1 cellular context compared by ENCODE assay signal in genomic region chr3:133675631-133676335, GRCh38.
TF ChIP-seq lines count a peak whose summit lies in the region.

No MANE protein-coding gene starts in this region.

TF ChIP-seq in HepG2, 621 proteins besides CTCF, POLR2A, EP300 and RAD21 (continued from another document):
- peak; percentile 42; the same call in 1 of the 2 replicates for TF ChIP-seq PATZ1 (CRISPR knock-in tag; IDR thresholded peaks at IDR 0.05)
- no peak; the same call in 1 of the 2 replicates for TF ChIP-seq ZBTB25 (CRISPR knock-in tag; IDR thresholded peaks at IDR 0.05)
- peak; percentile 63 for TF ChIP-seq TBL1XR1 (IDR thresholded peaks at IDR 0.05; ENCODE audit: borderline replicate concordance, low read length, partially characterized antibody)
- peak; percentile 39; the same call in 1 of the 2 replicates for TF ChIP-seq ZNF652 (CRISPR knock-in tag; IDR thresholded peaks at IDR 0.05; ENCODE audit: borderline replicate concordance, low read depth)
- no peak for TF ChIP-seq FOXA1 (IDR thresholded peaks at IDR 0.05)
- peak; percentile 68 for TF ChIP-seq FOXA1 (CRISPR knock-in tag; IDR thresholded peaks at IDR 0.05)
- no peak for TF ChIP-seq RORA (CRISPR knock-in tag; IDR thresholded peaks at IDR 0.05)
- no peak for TF ChIP-seq TBP (CRISPR knock-in tag; IDR thresholded peaks at IDR 0.05)
- no peak for TF ChIP-seq FOXC1 (CRISPR knock-in tag; IDR thresholded peaks at IDR 0.05; ENCODE audit: borderline replicate concordance)
- TF ChIP-seq EED (CRISPR knock-in tag; IDR thresholded peaks at IDR 0.05): no peak
- peak; percentile 97 for TF ChIP-seq HMG20A (CRISPR knock-in tag; IDR thresholded peaks at IDR 0.05; ENCODE audit: borderline replicate concordance)
- TF ChIP-seq, protein P1, sequence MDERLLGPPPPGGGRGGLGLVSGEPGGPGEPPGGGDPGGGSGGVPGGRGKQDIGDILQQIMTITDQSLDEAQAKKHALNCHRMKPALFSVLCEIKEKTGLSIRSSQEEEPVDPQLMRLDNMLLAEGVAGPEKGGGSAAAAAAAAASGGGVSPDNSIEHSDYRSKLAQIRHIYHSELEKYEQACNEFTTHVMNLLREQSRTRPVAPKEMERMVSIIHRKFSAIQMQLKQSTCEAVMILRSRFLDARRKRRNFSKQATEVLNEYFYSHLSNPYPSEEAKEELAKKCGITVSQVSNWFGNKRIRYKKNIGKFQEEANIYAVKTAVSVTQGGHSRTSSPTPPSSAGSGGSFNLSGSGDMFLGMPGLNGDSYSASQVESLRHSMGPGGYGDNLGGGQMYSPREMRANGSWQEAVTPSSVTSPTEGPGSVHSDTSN (CRISPR knock-in tag; IDR thresholded peaks at IDR 0.05): peak; percentile 31; the same call in 1 of the 2 replicates
- TF ChIP-seq ZNF230 (CRISPR knock-in tag; IDR thresholded peaks at IDR 0.05): peak; percentile 44; the same call in 1 of the 2 replicates
- TF ChIP-seq AKAP8 (CRISPR knock-in tag; IDR thresholded peaks at IDR 0.05): 0 out of 2 replicates have a peak, but pooled peaks have one; percentile 48
- no peak for TF ChIP-seq ZBTB7A (CRISPR knock-in tag; IDR thresholded peaks at IDR 0.05)
- TF ChIP-seq RFXANK (CRISPR knock-in tag; IDR thresholded peaks at IDR 0.05): no peak
- no peak for TF ChIP-seq ZNF318 (CRISPR knock-in tag; IDR thresholded peaks at IDR 0.05)
- TF ChIP-seq XRCC5 (optimal IDR thresholded peaks at IDR 0.05; ENCODE audit: low read length): no peak
- peak; percentile 37; the same call in 1 of the 2 replicates for TF ChIP-seq KAT8 (CRISPR knock-in tag; IDR thresholded peaks at IDR 0.05)
- TF ChIP-seq ZNF253 (CRISPR knock-in tag; IDR thresholded peaks at IDR 0.05; ENCODE audit: borderline replicate concordance): no peak
- TF ChIP-seq NR1H2 (CRISPR knock-in tag; IDR thresholded peaks at IDR 0.05; ENCODE audit: borderline replicate concordance, low read depth): no peak
- TF ChIP-seq ZNF34 (CRISPR knock-in tag; IDR thresholded peaks at IDR 0.05; ENCODE audit: borderline replicate concordance): 0 out of 2 replicates have a peak, but pooled peaks have one; percentile 58
- peak; percentile 84 for TF ChIP-seq FOXP4 (CRISPR knock-in tag; IDR thresholded peaks at IDR 0.05)
- TF ChIP-seq ZNF563 (CRISPR knock-in tag; IDR thresholded peaks at IDR 0.05): no peak
- TF ChIP-seq LBX2 (CRISPR knock-in tag; IDR thresholded peaks at IDR 0.05; ENCODE audit: borderline replicate concordance): no peak
- TF ChIP-seq TOE1 (CRISPR knock-in tag; IDR thresholded peaks at IDR 0.05): no peak
- TF ChIP-seq NR2C2 (CRISPR knock-in tag; IDR thresholded peaks at IDR 0.05; ENCODE audit: borderline replicate concordance): peak; percentile 93
- no peak for TF ChIP-seq AHR (CRISPR knock-in tag; IDR thresholded peaks at IDR 0.05)
- TF ChIP-seq, protein P2, sequence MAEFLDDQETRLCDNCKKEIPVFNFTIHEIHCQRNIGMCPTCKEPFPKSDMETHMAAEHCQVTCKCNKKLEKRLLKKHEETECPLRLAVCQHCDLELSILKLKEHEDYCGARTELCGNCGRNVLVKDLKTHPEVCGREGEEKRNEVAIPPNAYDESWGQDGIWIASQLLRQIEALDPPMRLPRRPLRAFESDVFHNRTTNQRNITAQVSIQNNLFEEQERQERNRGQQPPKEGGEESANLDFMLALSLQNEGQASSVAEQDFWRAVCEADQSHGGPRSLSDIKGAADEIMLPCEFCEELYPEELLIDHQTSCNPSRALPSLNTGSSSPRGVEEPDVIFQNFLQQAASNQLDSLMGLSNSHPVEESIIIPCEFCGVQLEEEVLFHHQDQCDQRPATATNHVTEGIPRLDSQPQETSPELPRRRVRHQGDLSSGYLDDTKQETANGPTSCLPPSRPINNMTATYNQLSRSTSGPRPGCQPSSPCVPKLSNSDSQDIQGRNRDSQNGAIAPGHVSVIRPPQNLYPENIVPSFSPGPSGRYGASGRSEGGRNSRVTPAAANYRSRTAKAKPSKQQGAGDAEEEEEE (CRISPR knock-in tag; IDR thresholded peaks at IDR 0.05; ENCODE audit: borderline replicate concordance): no peak; the same call in 1 of the 2 replicates
- TF ChIP-seq BHLHE40 (IDR thresholded peaks at IDR 0.05; ENCODE audit: low read length): peak; percentile 79
- peak; percentile 77 for TF ChIP-seq KDM1A (CRISPR knock-in tag; IDR thresholded peaks at IDR 0.05)
- no peak for TF ChIP-seq HNRNPUL1 (IDR thresholded peaks at IDR 0.05; ENCODE audit: low read depth, low read length)
